ENCODE assay signal across 30 cellular contexts in the genomic region with DNA sequence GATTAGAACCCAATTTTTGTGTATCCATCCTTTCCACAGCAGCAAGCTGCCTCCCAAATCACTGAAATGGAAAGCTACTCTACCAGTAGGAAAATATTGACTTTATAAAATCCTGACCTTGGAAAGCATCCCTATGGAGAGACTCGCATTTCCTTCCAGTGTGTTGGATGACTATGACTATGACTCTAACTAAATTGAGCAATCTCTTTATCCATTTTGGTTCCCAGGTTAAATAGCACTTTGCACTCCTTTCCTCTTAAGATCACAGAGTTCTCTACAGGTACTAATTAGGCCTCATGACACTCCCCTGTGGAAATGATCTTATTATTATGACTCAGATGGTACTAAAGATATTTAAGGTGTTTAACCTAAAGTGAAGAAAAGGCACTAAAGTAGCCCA.
"Had no signal": no experiment of that assay in that cellular context is flagged by ENCODE, and none has a peak within 500 bp of the region (broad histone marks: within the 10 kb centered on the region; RNA-seq: fewer than 3 reads in every experiment).

No MANE protein-coding gene starts in this region.

- H3K4me3 Mint-ChIP-seq: activated CD4-positive, alpha-beta memory T cell treated with anti-CD3 and anti-CD28 coated beads for 36 hours; activated CD4-positive, alpha-beta T cell treated with anti-CD3 and anti-CD28 coated beads, Interleukin-2, amount 10 ng/mL, durations not matched to agents 24 days and 14 days; activated T-cell treated with anti-CD3 and anti-CD28 coated beads, Interleukin-2, amount 50 U/mL, for 4 hours; effector memory CD8-positive, alpha-beta T cell; naive B cell; nephron progenitor cell; stimulated activated memory B cell treated with anti-CD40 and anti-IgM and Interleukin-4, amounts not matched to agents 10 μg/mL and 1 μg/mL and 100 μg/mL, for 72 hours; stimulated activated naive CD8-positive, alpha-beta T cell treated with anti-CD3 and anti-CD28 coated beads, Interleukin-15, amount 100 ng/mL, for 72 hours; T-helper 1 cell treated with Interleukin-12 subunit alpha and Interleukin-12 subunit beta and Interleukin-4 antibody, amounts not matched to agents 30 μg/mL and 1 μg/mL, for 36 hours had no signal

- H3K4me1 Mint-ChIP-seq: activated CD4-positive, alpha-beta T cell treated with anti-CD3 and anti-CD28 coated beads, Interleukin-2, amount 10 ng/mL, durations not matched to agents 24 days and 14 days; naive B cell; stimulated activated memory B cell treated with anti-CD40 and anti-IgM and Interleukin-4, amounts not matched to agents 10 μg/mL and 1 μg/mL and 100 μg/mL, for 72 hours; stimulated activated naive CD8-positive, alpha-beta T cell treated with anti-CD3 and anti-CD28 coated beads, Interleukin-15, amount 100 ng/mL, for 72 hours had no signal

- H3K4me1 ChIP-seq: thyroid gland, upper lobe of right lung had no signal

- H3K27me3 Mint-ChIP-seq: activated CD4-positive, alpha-beta memory T cell treated with anti-CD3 and anti-CD28 coated beads for 36 hours; activated CD4-positive, alpha-beta T cell treated with anti-CD3 and anti-CD28 coated beads, Interleukin-2, amount 10 ng/mL, durations not matched to agents 24 days and 14 days; effector memory CD8-positive, alpha-beta T cell; naive B cell; progenitor cell of endocrine pancreas; stimulated activated memory B cell treated with anti-CD40 and anti-IgM and Interleukin-4, amounts not matched to agents 10 μg/mL and 1 μg/mL and 100 μg/mL, for 72 hours; stimulated activated naive CD8-positive, alpha-beta T cell treated with anti-CD3 and anti-CD28 coated beads, Interleukin-15, amount 100 ng/mL, for 72 hours had no signal

- DNase-seq: activated CD4-positive, alpha-beta memory T cell treated with anti-CD3 and anti-CD28 coated beads for 36 hours; activated CD4-positive, alpha-beta T cell treated with anti-CD3 and anti-CD28 coated beads, Interleukin-2, amount 10 ng/mL, durations not matched to agents 24 days and 14 days; activated CD4-positive, CD25-positive, alpha-beta regulatory T cell treated with anti-CD3 and anti-CD28 coated beads, Interleukin-2, amount 50 U/mL, for 72 hours; activated CD8-positive, alpha-beta memory T cell treated with anti-CD3 and anti-CD28 coated beads, Interleukin-2, amount 50 U/mL, for 48 hours; activated naive CD4-positive, alpha-beta T cell; activated T-cell treated with anti-CD3 and anti-CD28 coated beads, Interleukin-2, amount 50 U/mL, for 4 hours; anterior cingulate cortex; caudate nucleus; cortex of kidney; effector memory CD8-positive, alpha-beta T cell; head of caudate nucleus; mammary epithelial cell; naive B cell; nephron progenitor cell; ovary; stimulated activated CD4-positive, alpha-beta T cell treated with anti-CD3 and anti-CD28 coated beads, Interleukin-1b, Interleukin-23, amount 100 ng/mL, for 48 hours; stimulated activated CD4-positive, alpha-beta T cell treated with anti-CD3 and anti-CD28 coated beads, Interleukin-4, amount 100 ng/mL, for 4 hours; stimulated activated CD8-positive, alpha-beta memory T cell treated with anti-CD3 and anti-CD28 coated beads, Interleukin-4, amount 100 ng/mL, for 48 hours; stimulated activated naive CD8-positive, alpha-beta T cell treated with anti-CD3 and anti-CD28 coated beads, Interleukin-15, amount 100 ng/mL, for 72 hours; SW 1271; T-helper 9 cell; thyroid gland; upper lobe of right lung had no signal

- H3K36me3 ChIP-seq: ovary, thyroid gland, upper lobe of right lung had no signal

- H3K27me3 ChIP-seq: ovary, thyroid gland, upper lobe of right lung had no signal

- H3K4me3 ChIP-seq: ovary, smooth muscle cell, thyroid gland, upper lobe of right lung had no signal

- H3K9me3 ChIP-seq: ovary, thyroid gland, upper lobe of right lung had no signal

- H3K36me3 Mint-ChIP-seq: activated CD4-positive, alpha-beta memory T cell treated with anti-CD3 and anti-CD28 coated beads for 36 hours; activated naive CD4-positive, alpha-beta T cell treated with anti-CD3 and anti-CD28 coated beads, Interleukin-2, amount 50 U/mL, for 72 hours; naive B cell; stimulated activated memory B cell treated with anti-CD40 and anti-IgM and Interleukin-4, amounts not matched to agents 10 μg/mL and 1 μg/mL and 100 μg/mL, for 72 hours had no signal

- H3K27ac ChIP-seq: ovary, thyroid gland, upper lobe of right lung had no signal

- FAIRE-seq: TTC549 had no signal

- ATAC-seq: activated naive CD4-positive, alpha-beta T cell treated with anti-CD3 and anti-CD28 coated beads, Interleukin-2, amount 50 U/mL, for 72 hours; activated T-cell treated with anti-CD3 and anti-CD28 coated beads, Interleukin-2, amount 50 U/mL, for 4 hours; effector memory CD8-positive, alpha-beta T cell; stimulated activated memory B cell treated with anti-CD40 and anti-IgM and Interleukin-4, amounts not matched to agents 10 μg/mL and 1 μg/mL and 100 μg/mL, for 72 hours; stimulated activated naive CD8-positive, alpha-beta T cell treated with anti-CD3 and anti-CD28 coated beads, Interleukin-15, amount 100 ng/mL, for 72 hours; upper lobe of right lung had no signal

- H3K9me3 Mint-ChIP-seq: activated CD4-positive, alpha-beta memory T cell treated with anti-CD3 and anti-CD28 coated beads for 36 hours; activated CD4-positive, alpha-beta T cell treated with anti-CD3 and anti-CD28 coated beads, Interleukin-2, amount 10 ng/mL, durations not matched to agents 24 days and 14 days; activated T-helper 2 cell treated with anti-CD3 and anti-CD28 coated beads, Interferon-gamma antibody, Interleukin-2, Interleukin-4, amounts not matched to agents 10 μg/mL and 5 μg/mL and 100 μg/mL, durations not matched to agents 14 hours and 24 hours and 36 hours; nephron progenitor cell had no signal

- H3K27ac Mint-ChIP-seq: activated CD4-positive, alpha-beta memory T cell treated with anti-CD3 and anti-CD28 coated beads for 36 hours; activated CD4-positive, alpha-beta T cell treated with anti-CD3 and anti-CD28 coated beads, Interleukin-2, amount 10 ng/mL, durations not matched to agents 24 days and 14 days; activated naive CD4-positive, alpha-beta T cell treated with anti-CD3 and anti-CD28 coated beads, Interleukin-2, amount 50 U/mL, for 72 hours; activated T-helper 2 cell treated with anti-CD3 and anti-CD28 coated beads, Interferon-gamma antibody, Interleukin-2, Interleukin-4, amounts not matched to agents 10 μg/mL and 5 μg/mL and 100 μg/mL, durations not matched to agents 14 hours and 24 hours and 36 hours; effector memory CD8-positive, alpha-beta T cell; naive B cell; nephron progenitor cell; progenitor cell of endocrine pancreas; stimulated activated memory B cell treated with anti-CD40 and anti-IgM and Interleukin-4, amounts not matched to agents 10 μg/mL and 1 μg/mL and 100 μg/mL, for 72 hours; stimulated activated naive CD8-positive, alpha-beta T cell treated with anti-CD3 and anti-CD28 coated beads, Interleukin-15, amount 100 ng/mL, for 72 hours; T-helper 1 cell treated with Interleukin-12 subunit alpha and Interleukin-12 subunit beta and Interleukin-4 antibody, amounts not matched to agents 30 μg/mL and 1 μg/mL, for 36 hours had no signal
